In the genomic region with DNA sequence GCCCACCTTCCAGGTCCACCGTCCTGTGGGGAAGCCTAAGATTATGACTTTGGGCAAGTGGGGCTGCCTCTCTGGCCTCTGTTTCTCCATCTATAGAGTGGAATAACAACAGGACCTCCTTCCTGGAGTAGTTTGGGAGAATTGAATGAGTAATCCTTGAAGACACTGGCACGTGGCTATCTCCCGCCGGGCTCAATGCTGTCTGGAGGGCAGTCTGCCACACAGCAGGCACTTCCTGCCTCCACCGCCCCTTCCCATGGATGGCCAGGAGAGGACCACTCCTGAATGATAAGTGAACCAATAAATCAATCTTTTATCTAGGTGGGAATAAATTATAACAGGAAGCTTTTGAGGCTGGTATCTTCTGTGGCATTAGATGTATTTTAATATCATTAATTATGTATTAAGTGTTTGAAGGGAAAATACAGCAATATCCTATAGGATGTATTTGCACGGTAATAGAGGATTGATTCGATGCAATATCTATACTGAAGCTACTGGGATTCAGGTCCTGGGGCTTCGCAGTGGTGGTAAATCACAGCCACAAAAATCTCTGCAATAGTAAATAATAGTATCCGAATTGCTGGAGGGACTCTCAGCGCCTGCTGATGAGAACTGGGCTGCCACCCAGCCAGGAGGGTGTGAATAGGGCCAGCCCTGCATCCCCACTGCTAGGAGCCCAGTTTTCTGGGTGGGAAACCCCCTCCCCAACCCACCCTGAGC, we compare ENCODE assay signal across 2 cellular contexts.
TF ChIP-seq lines count a peak whose summit lies in the region.

No MANE protein-coding gene starts in this region.

TF ChIP-seq in A549, 52 proteins besides CTCF, POLR2A, EP300 and RAD21:
- no peak for TF ChIP-seq POLR2AphosphoS2 (conservative IDR thresholded peaks at IDR 0.05; ENCODE audit: low read length)
- TF ChIP-seq, protein P1, sequence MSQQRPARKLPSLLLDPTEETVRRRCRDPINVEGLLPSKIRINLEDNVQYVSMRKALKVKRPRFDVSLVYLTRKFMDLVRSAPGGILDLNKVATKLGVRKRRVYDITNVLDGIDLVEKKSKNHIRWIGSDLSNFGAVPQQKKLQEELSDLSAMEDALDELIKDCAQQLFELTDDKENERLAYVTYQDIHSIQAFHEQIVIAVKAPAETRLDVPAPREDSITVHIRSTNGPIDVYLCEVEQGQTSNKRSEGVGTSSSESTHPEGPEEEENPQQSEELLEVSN (IDR thresholded peaks at IDR 0.05; ENCODE audit: borderline replicate concordance, low read depth): 0 out of 2 replicates have a peak, but pooled peaks have one; percentile 50

TF ChIP-seq in H1, 55 proteins besides CTCF, POLR2A, EP300 and RAD21:
- no peak for TF ChIP-seq POLR2AphosphoS5 (IDR thresholded peaks at IDR 0.05; ENCODE audit: low read depth, low read length)
- TF ChIP-seq CTBP2 (IDR thresholded peaks at IDR 0.05; ENCODE audit: borderline replicate concordance, insufficient read depth, insufficient read length, low read length): no peak
- TF ChIP-seq, protein P2, sequence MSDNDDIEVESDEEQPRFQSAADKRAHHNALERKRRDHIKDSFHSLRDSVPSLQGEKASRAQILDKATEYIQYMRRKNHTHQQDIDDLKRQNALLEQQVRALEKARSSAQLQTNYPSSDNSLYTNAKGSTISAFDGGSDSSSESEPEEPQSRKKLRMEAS (IDR thresholded peaks at IDR 0.05): peak; percentile 63
- no peak for TF ChIP-seq FOSL1 (IDR thresholded peaks at IDR 0.05; ENCODE audit: insufficient read depth, low read depth, low read length)
- no peak for TF ChIP-seq BRCA1 (IDR thresholded peaks at IDR 0.05; ENCODE audit: low read depth, low read length)
- TF ChIP-seq, protein P3, sequence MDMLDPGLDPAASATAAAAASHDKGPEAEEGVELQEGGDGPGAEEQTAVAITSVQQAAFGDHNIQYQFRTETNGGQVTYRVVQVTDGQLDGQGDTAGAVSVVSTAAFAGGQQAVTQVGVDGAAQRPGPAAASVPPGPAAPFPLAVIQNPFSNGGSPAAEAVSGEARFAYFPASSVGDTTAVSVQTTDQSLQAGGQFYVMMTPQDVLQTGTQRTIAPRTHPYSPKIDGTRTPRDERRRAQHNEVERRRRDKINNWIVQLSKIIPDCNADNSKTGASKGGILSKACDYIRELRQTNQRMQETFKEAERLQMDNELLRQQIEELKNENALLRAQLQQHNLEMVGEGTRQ (IDR thresholded peaks at IDR 0.05; ENCODE audit: low read length): no peak
- TF ChIP-seq, protein P1 (IDR thresholded peaks at IDR 0.05): peak; percentile 87
TF ChIP-seq in H1: peak in this region for 2.
